Comparison of ENCODE assay signal across 8 cellular contexts in the genomic region with DNA sequence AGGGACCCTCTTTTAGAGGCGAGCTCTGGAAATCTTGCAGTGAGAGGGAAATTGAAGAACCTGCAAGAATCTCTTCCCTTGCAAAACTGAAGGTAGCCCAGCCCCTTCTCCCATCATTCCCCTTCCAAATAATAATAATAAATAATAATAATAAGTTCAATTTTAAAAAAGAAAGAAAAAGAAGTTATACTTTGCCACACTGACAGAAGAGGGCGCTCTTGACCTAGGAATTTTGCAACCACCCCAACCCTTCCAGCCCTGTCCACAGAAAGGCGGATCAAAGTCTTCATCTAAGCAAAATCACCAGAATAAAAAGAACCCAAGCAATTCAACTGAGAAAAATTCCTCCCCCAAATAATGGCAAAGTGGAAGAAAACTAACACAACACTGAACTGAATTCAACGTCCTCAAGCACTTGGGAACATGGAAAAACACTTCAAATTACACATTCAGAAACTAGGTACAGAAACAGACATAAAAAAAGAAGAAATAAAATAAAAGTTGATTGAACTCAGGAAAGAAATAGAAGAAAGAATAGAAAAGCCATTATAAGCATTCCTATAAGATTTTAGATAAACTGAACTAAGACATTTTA.
A peak's percentile ranks its signal among the peaks of the same experiment; 100 is the strongest.
DNase-seq lines count a peak whose midpoint lies in the region; ATAC-seq and TF ChIP-seq lines count a peak whose summit lies in the region.

No MANE protein-coding gene starts in this region.

- H3K27me3 ChIP-seq in GM06990 (replicated peaks; ENCODE audit: control insufficient read depth, insufficient read depth, low read length) (no peaks in the 10 kb centered on the region), MG63 (no peaks in the 10 kb centered on the region), SK-N-SH (ENCODE audit: insufficient read depth) (no peaks in the 10 kb centered on the region; the same call in 1 of the 2 replicates), iPS DF 6.9 (ENCODE audit: control insufficient read depth, insufficient read depth, low read length) (no peaks in the 10 kb centered on the region)

- WGBS in SK-N-SH (ENCODE audit: low lambda C conversion rate), result 32% methylated on average over 4 of the region's 4 CpGs
- no CpG with 5 or more reads among the region's 4 CpGs for WGBS in iPS DF 6.9 (ENCODE audit: insufficient coverage, insufficient read length)

- TF ChIP-seq EP300 in SK-N-SH (IDR thresholded peaks at IDR 0.05; ENCODE audit: borderline replicate concordance in 1 of 2, low read depth in 1 of 2, low read length in 1 of 2), result no peak

- H3K36me3 ChIP-seq in GM06990 (ENCODE audit: control insufficient read depth, insufficient read depth, low read length), result no peaks in the 10 kb centered on the region
- H3K36me3 ChIP-seq in MG63, result no peaks in the 10 kb centered on the region
- no peaks in the 10 kb centered on the region for H3K36me3 ChIP-seq in SK-N-SH (replicated peaks in 1 of 2; ENCODE audit: control insufficient read depth in 1 of 2, insufficient read depth in 2 of 2, low read length in 1 of 2)
- H3K36me3 ChIP-seq in iPS DF 6.9 (ENCODE audit: control insufficient read depth, insufficient read depth, low read length), result no peaks in the 10 kb centered on the region

- H3F3A ChIP-seq in SK-N-SH (replicated peaks; ENCODE audit: insufficient read depth), result no peaks in the 10 kb centered on the region

- peaks cover 0 to 2% of the 10 kb centered on the region in 2 experiments; a peak in 2 of 4 replicates for H3K4me1 ChIP-seq in SK-N-SH (ENCODE audit: control insufficient read depth in 1 of 2, insufficient read depth in 2 of 2, low read depth in 1 of 2, low read length in 1 of 2)
- H3K4me1 ChIP-seq in iPS DF 6.9 (ENCODE audit: control insufficient read depth, insufficient read depth, low read length), result peaks cover 1% of the 10 kb centered on the region; the same call in 1 of the 2 replicates

- CTCF ChIA-PET in SK-N-SH (lab: Yijun Ruan, JAX), result interaction anchor here (0.7 to 5.9 kb wide), 25 partner anchors 11 to 374 kb away, joined by 3 to 50 read pairs (median 4); no protein-coding TSS in a partner anchor

- H3K9me3 ChIP-seq in MG63 (peaks cover 2% of the 10 kb centered on the region; the same call in 1 of the 2 replicates), SK-N-SH (0 out of 2 replicates have a peak, but pooled peaks cover 12% of the 10 kb centered on the region), iPS DF 6.9 (ENCODE audit: control insufficient read depth, insufficient read depth, low read length) (no peaks in the 10 kb centered on the region; the same call in 1 of the 2 replicates)

- H3K4me3 ChIP-seq in GM06990 (replicated peaks; ENCODE audit: low read depth, low read length) (no peak overlapping the region), MG63 (no peak overlapping the region), SK-N-SH (ENCODE audit: low read depth in 2 of 2, low read length in 1 of 2) (no peak overlapping the region), iPS DF 6.9 (ENCODE audit: low read length) (no peak overlapping the region)

- H3K27ac ChIP-seq in SK-N-SH (ENCODE audit: low read depth in 2 of 2, low read length in 1 of 2) (no peak overlapping the region), iPS DF 6.9 (ENCODE audit: low read length) (no peak overlapping the region)

- TF ChIP-seq RAD21 in SK-N-SH (IDR thresholded peaks at IDR 0.05; ENCODE audit: low read length), result peak; percentile 92

- DNase-seq in GM06990 (ENCODE audit: extremely low read depth, insufficient read length) (peak; percentile 6), MG63 (peak; percentile 40), SK-N-SH (peak; percentile 71), amniotic epithelial cell (ENCODE audit: low read depth) (peak; percentile 65), iPS DF 6.9 (ENCODE audit: low read depth, low spot score) (peak; percentile 60)
- DNase-seq in stimulated activated CD4-positive, alpha-beta T cell treated with anti-CD3 and anti-CD28 coated beads, Interleukin-1b, Interleukin-23, amount 100 ng/mL, for 4 hours (ENCODE audit: low read depth in 2 of 2), result peak; percentile 21 to 66

- H3K79me2 ChIP-seq in SK-N-SH (ENCODE audit: insufficient read depth), result no peaks in the 10 kb centered on the region

- TF ChIP-seq CTCF in GM06990 (IDR thresholded peaks at IDR 0.05; ENCODE audit: insufficient read depth, low read length, poor library complexity, severe bottlenecking) (peak; percentile 51), SK-N-SH (IDR thresholded peaks at IDR 0.05) (peak; percentile 63)

- H3K9me2 ChIP-seq in SK-N-SH, result no peaks in the 10 kb centered on the region

- H4K20me1 ChIP-seq in SK-N-SH (ENCODE audit: insufficient read depth), result no peaks in the 10 kb centered on the region

- POLR2A ChIA-PET in SK-N-SH (lab: Yijun Ruan, JAX), result no interaction called here

- no peak overlapping the region; the same call in 1 of the 2 replicates for H2AFZ ChIP-seq in SK-N-SH (ENCODE audit: low read depth)

- ATAC-seq in HG02852 (IDR thresholded peaks at IDR 0.05; ENCODE audit: unreplicated experiment), result no peak
- no peak for ATAC-seq in GM21526 (IDR thresholded peaks at IDR 0.05; ENCODE audit: low FRiP score, unreplicated experiment)

- H3K9ac ChIP-seq in SK-N-SH, result no peak overlapping the region

- H3K4me2 ChIP-seq in SK-N-SH, result no peak overlapping the region

TF ChIP-seq in SK-N-SH, 30 proteins besides CTCF, POLR2A, EP300 and RAD21:
- TF ChIP-seq YY1 (IDR thresholded peaks at IDR 0.05; ENCODE audit: low read depth) (no peak), GATA2 (CRISPR knock-in tag; IDR thresholded peaks at IDR 0.05) (no peak), SMC3 (IDR thresholded peaks at IDR 0.05; ENCODE audit: low read depth, low read length) (peak; percentile 77)

Comparison
In these comparisons a context has a peak if more than half of its experiments do, and no peak if none do; other contexts are left out.
1. DNase-seq: peak in every context shown above with its lines; median percentile 71 in SK-N-SH; 65 in amniotic epithelial cell; 60 in iPS DF 6.9; 44 in stimulated activated CD4-positive, alpha-beta T cell treated with anti-CD3 and anti-CD28 coated beads, Interleukin-1b, Interleukin-23, amount 100 ng/mL, for 4 hours; 40 in MG63; 6 in GM06990.